21 cellular contexts compared by ENCODE assay signal in the genomic region with DNA sequence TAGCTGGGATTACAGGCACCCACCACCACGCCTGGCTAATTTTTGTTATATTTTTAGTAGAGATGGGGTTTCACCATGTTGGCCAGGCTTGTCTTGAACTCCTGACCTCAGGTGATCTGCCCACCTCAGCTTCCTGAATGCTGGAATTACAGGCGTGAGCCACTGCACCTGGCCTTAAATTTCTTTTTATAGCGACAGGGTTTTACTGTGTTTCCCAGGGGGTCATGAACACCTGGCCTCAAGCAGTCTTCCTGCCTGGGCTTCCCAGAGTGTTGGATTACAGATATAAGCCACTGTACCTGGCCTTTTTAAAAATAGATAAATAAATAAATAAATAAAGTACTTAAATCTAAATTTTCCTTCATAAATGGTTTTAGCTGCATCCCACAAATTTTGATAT. TPM values are rescaled to one million over a fixed set of nuclear protein-coding genes. Genes with fewer than 3 reads are reported as not detected.
"Had no signal": no experiment of that assay in that cellular context is flagged by ENCODE, and none has a peak within 500 bp of the region (broad histone marks: within the 10 kb centered on the region; RNA-seq: fewer than 3 reads in every experiment).

No MANE protein-coding gene starts in this region.

- DNase-seq: activated B cell treated with CpG ODN at 0.5 μM for 24 hours; activated CD4-positive, alpha-beta T cell treated with anti-CD3 and anti-CD28 coated beads for 48 hours; activated naive CD8-positive, alpha-beta T cell treated with anti-CD3 and anti-CD28 coated beads, Interleukin-2, amount 10 ng/mL, durations not matched to agents 7 days and 5 days; central memory CD4-positive, alpha-beta T cell; effector CD4-positive, alpha-beta T cell; glutamatergic neuron; hypothalamus; kidney glomerular epithelial cell; mesendoderm; sigmoid colon; stimulated activated CD4-positive, alpha-beta T cell treated with anti-CD3 and anti-CD28 coated beads, Interleukin-12 subunit alpha, Interleukin-12 subunit beta, amount 100 ng/mL, for 4 hours; stimulated activated CD4-positive, alpha-beta T cell treated with anti-CD3 and anti-CD28 coated beads, Interleukin-2, amount 100 ng/mL, for 24 hours had no signal

- H3K27ac ChIP-seq: coronary artery, esophagus muscularis mucosa, sigmoid colon, thoracic aorta had no signal

- H3K36me3 ChIP-seq: esophagus muscularis mucosa, sigmoid colon, thoracic aorta had no signal

- H3K4me1 ChIP-seq: esophagus muscularis mucosa, sigmoid colon had no signal

- H3K27me3 ChIP-seq: esophagus muscularis mucosa, sigmoid colon had no signal

- H3K9me3 ChIP-seq: esophagus muscularis mucosa, sigmoid colon, thoracic aorta had no signal

- H3K4me3 ChIP-seq: coronary artery, esophagus muscularis mucosa, sigmoid colon, thoracic aorta had no signal

RNA-seq across cellular contexts. Expression of a gene that starts 57.5 kb away (rescaled TPM):
- total RNA-seq: activated B cell treated with CpG ODN at 0.5 μM for 24 hours; activated CD8-positive, alpha-beta memory T cell treated with anti-CD3 and anti-CD28 coated beads for 36 hours; activated naive CD8-positive, alpha-beta T cell treated with anti-CD3 and anti-CD28 coated beads, Interleukin-2, amount 10 ng/mL, durations not matched to agents 7 days and 5 days; activated T-helper 1 cell treated with anti-CD3 and anti-CD28 coated beads, Interleukin-12 subunit alpha, Interleukin-12 subunit beta, Interleukin-2, Interleukin-4 antibody, amounts not matched to agents 30 ng/mL and 10 ng/mL and 1 ng/mL, durations not matched to agents 14 hours and 24 hours and 36 hours; esophagus muscularis mucosa; osteocyte; sigmoid colon; T-helper 2 cell treated with Interferon-gamma antibody and Interleukin-4, amounts not matched to agents 100 ng/mL and 5 ng/mL, for 36 hours; thoracic aorta had no signal
- polyA plus RNA-seq: liver, sigmoid colon, urinary bladder had no signal
